8 cellular contexts compared by ENCODE assay signal in the genomic region with DNA sequence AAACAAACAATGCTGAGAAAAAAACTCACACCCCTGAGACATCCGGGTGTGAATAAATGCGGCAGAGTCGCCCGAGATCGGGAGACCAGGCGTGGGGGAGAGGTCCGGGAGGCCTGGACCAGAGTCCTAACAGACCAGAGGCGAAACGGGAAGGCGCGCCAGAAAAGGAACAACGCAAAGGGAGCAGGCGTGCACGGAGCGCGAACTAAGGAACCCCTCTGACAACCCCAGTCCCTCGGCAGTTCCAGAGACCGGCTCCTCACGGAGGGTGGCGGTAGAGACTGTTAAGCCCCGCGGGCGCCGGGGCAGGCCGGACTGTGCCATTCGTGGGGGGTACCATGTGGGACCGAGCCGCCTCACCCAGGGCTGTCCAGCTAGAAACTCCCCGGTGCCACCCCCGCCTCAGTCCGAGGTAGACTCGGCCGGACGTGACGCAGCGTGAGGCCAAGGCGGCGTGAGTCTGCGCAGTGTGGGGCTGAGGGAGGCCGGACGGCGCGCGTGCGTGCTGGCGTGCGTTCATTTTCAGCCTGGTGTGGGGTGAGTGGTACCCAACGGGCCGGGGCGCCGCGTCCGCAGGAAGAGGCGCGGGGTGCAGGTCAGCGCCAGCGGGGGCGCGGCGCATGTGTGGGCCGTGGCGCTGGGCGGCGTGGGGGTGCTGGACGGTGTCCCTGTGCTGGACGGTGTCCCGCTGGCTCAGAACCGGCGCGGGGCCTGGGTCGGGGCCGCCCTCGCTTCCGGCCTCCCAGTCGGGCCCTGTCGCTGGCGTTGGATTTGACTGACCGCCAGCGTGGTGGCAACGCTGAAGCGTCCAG.
A peak's percentile ranks its signal among the peaks of the same experiment; 100 is the strongest.
DNase-seq lines count a peak whose midpoint lies in the region; ATAC-seq lines count a peak whose summit lies in the region.

A gene (plus strand): TSS at position 513 of the 812 bp plus-strand sequence. CDS start 1,075 bp downstream, outside the sequence.

- ATAC-seq in GM19043 (IDR thresholded peaks at IDR 0.05; ENCODE audit: low read depth, unreplicated experiment), result peak; percentile 91
- ATAC-seq in HG03378 (IDR thresholded peaks at IDR 0.05; ENCODE audit: unreplicated experiment), result peak; percentile 88
- ATAC-seq in activated CD4-positive, CD25-positive, alpha-beta regulatory T cell treated with anti-CD3 and anti-CD28 coated beads, Interleukin-2, amount 50 U/mL, for 24 hours, result peak; percentile 93 to 95

- peak; percentile 99 for DNase-seq in Ammon's horn (ENCODE audit: low spot score)
- DNase-seq in NCI-H446 treated with DMSO at 0.1 percent for 48 hours (lab: John Stamatoyannopoulos, UW), result peak; percentile 99
- DNase-seq in cerebellar cortex (ENCODE audit: low spot score), result peak; percentile 99
- peak; percentile 100 for DNase-seq in islet precursor cell
- peak; percentile 99 to 100 (median 100) for DNase-seq in stimulated activated CD4-positive, alpha-beta T cell treated with anti-CD3 and anti-CD28 coated beads, Interleukin-12 subunit alpha, Interleukin-12 subunit beta, amount 100 ng/mL, for 48 hours (ENCODE audit: low read depth in 2 of 3, low spot score in 1 of 3)

Comparison
In these comparisons a context has a peak if more than half of its experiments do, and no peak if none do; other contexts are left out.
1. Peak in every context shown above with its lines: DNase-seq and ATAC-seq.